8 cellular contexts compared by ENCODE assay signal in the genomic region with DNA sequence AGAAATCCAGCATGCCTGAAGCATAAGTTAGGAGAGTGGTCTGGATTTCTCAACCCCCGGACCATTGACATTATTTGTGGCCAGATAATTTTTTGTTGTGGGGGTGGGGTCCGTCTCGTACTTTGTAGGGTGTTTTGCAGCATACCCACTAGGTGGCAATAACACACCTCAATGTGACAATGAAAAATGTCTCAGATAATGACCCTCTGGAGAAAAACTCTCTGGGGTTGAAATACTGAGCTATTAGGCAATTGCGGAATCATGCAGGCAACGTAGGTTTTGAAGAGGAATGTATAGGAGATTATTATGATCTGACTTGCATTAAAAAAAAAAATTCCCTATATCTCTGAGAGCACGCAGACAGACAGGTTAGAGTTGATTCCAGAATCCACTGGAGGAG. TPM values are rescaled to one million over a fixed set of nuclear protein-coding genes. Genes with fewer than 3 reads are reported as not detected.
DNase-seq lines count a peak whose midpoint lies in the region; TF ChIP-seq lines count a peak whose summit lies in the region.

No MANE protein-coding gene starts in this region.

- DNase-seq in OCI-M1 (lab: John Stamatoyannopoulos, UW) (peak; percentile 77), kidney epithelial cell (ENCODE audit: low read depth) (no peak), testis (no peak), NCI-H1048 (lab: John Stamatoyannopoulos, UW) (no peak), stomach (no peak)
- no peak for DNase-seq in stimulated activated CD8-positive, alpha-beta memory T cell treated with anti-CD3 and anti-CD28 coated beads, Interleukin-4, amount 100 ng/mL, for 48 hours

- intact Hi-C loops in testis (cut with DNase I; ENCODE audit: low total_unique reads) (no loop called here), stomach (cut with DNase I; ENCODE audit: low total_unique reads) (no loop called here)

- TF ChIP-seq POLR2A in testis (IDR thresholded peaks at IDR 0.05) (no peak), stomach (IDR thresholded peaks at IDR 0.05) (no peak)

- H3K36me3 ChIP-seq in HEK293 (ENCODE audit: control insufficient read depth in 2 of 2, insufficient read depth in 1 of 2, low read length in 2 of 2) (no peaks in the 10 kb centered on the region), kidney epithelial cell (ENCODE audit: control insufficient read depth, insufficient read depth, low read length) (no peaks in the 10 kb centered on the region), testis (ENCODE audit: low read depth, missing control alignments) (no peaks in the 10 kb centered on the region), stomach (no peaks in the 10 kb centered on the region)

- TF ChIP-seq EP300 in stomach (IDR thresholded peaks at IDR 0.05): no peak

- no peaks in the 10 kb centered on the region for H3K9me3 ChIP-seq in HEK293 (ENCODE audit: control insufficient read depth, insufficient read depth, low read depth, low read length)
- H3K9me3 ChIP-seq in testis: no peaks in the 10 kb centered on the region
- peaks cover 0 to 17% (median 11%) of the 10 kb centered on the region in 4 donors for H3K9me3 ChIP-seq in stomach

- 57 to 58% methylated on average over 6 of the region's 6 CpGs for WGBS in testis, 2 donors
- WGBS in stomach, 5 donors: 34 to 45% (median 40%) methylated on average over 6 of the region's 6 CpGs

- H3K4me3 ChIP-seq in HEK293 (ENCODE audit: low read depth, low read length): no peak overlapping the region
- H3K4me3 ChIP-seq in kidney epithelial cell (ENCODE audit: low read depth, low read length): no peak overlapping the region
- H3K4me3 ChIP-seq in testis: no peak overlapping the region
- H3K4me3 ChIP-seq in stomach: no peak overlapping the region

- CTCF ChIA-PET in HEK293 (lab: Yijun Ruan, JAX): interaction anchor here (0.6 to 2.5 kb wide), 18 partner anchors 9 to 1553 kb away, joined by 3 to 9 read pairs (median 4); no protein-coding TSS in a partner anchor

- POLR2A ChIA-PET in HEK293 (lab: Yijun Ruan, JAX): no interaction called here

- H3K27me3 ChIP-seq in kidney epithelial cell (ENCODE audit: control insufficient read depth, insufficient read depth, low read length) (no peaks in the 10 kb centered on the region), testis (no peaks in the 10 kb centered on the region), stomach (peaks cover 0 to 8% (median 0%) of the 10 kb centered on the region in 3 donors)

- H3K27ac ChIP-seq in HEK293 (ENCODE audit: extremely low read depth, low read depth, low read length) (no peak overlapping the region), testis (no peak overlapping the region), stomach (no peak overlapping the region)

- no peaks in the 10 kb centered on the region for H3K4me1 ChIP-seq in HEK293 (ENCODE audit: control insufficient read depth, insufficient read depth, low read length)
- H3K4me1 ChIP-seq in testis: no peaks in the 10 kb centered on the region
- no peaks in the 10 kb centered on the region for H3K4me1 ChIP-seq in stomach

- TF ChIP-seq CTCF in GM12873 (IDR thresholded peaks at IDR 0.05; ENCODE audit: insufficient read depth, low read depth, low read length, missing control alignments) (peak; percentile 62), HEK293 (tag by site-specific recombination; IDR thresholded peaks at IDR 0.05) (no peak), kidney epithelial cell (IDR thresholded peaks at IDR 0.05; ENCODE audit: insufficient read depth, low read length, poor library complexity, severe bottlenecking) (peak; percentile 13), testis (IDR thresholded peaks at IDR 0.05) (no peak), stomach (IDR thresholded peaks at IDR 0.05) (no peak)

TF ChIP-seq in HEK293, 187 proteins besides CTCF, POLR2A, EP300 and RAD21:
- peak; percentile 60 for TF ChIP-seq ZNF654 (tag by site-specific recombination; IDR thresholded peaks at IDR 0.05; ENCODE audit: low read depth)
- TF ChIP-seq, protein P1, sequence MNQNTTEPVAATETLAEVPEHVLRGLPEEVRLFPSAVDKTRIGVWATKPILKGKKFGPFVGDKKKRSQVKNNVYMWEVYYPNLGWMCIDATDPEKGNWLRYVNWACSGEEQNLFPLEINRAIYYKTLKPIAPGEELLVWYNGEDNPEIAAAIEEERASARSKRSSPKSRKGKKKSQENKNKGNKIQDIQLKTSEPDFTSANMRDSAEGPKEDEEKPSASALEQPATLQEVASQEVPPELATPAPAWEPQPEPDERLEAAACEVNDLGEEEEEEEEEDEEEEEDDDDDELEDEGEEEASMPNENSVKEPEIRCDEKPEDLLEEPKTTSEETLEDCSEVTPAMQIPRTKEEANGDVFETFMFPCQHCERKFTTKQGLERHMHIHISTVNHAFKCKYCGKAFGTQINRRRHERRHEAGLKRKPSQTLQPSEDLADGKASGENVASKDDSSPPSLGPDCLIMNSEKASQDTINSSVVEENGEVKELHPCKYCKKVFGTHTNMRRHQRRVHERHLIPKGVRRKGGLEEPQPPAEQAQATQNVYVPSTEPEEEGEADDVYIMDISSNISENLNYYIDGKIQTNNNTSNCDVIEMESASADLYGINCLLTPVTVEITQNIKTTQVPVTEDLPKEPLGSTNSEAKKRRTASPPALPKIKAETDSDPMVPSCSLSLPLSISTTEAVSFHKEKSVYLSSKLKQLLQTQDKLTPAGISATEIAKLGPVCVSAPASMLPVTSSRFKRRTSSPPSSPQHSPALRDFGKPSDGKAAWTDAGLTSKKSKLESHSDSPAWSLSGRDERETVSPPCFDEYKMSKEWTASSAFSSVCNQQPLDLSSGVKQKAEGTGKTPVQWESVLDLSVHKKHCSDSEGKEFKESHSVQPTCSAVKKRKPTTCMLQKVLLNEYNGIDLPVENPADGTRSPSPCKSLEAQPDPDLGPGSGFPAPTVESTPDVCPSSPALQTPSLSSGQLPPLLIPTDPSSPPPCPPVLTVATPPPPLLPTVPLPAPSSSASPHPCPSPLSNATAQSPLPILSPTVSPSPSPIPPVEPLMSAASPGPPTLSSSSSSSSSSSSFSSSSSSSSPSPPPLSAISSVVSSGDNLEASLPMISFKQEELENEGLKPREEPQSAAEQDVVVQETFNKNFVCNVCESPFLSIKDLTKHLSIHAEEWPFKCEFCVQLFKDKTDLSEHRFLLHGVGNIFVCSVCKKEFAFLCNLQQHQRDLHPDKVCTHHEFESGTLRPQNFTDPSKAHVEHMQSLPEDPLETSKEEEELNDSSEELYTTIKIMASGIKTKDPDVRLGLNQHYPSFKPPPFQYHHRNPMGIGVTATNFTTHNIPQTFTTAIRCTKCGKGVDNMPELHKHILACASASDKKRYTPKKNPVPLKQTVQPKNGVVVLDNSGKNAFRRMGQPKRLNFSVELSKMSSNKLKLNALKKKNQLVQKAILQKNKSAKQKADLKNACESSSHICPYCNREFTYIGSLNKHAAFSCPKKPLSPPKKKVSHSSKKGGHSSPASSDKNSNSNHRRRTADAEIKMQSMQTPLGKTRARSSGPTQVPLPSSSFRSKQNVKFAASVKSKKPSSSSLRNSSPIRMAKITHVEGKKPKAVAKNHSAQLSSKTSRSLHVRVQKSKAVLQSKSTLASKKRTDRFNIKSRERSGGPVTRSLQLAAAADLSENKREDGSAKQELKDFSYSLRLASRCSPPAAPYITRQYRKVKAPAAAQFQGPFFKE (tag by site-specific recombination; IDR thresholded peaks at IDR 0.05; ENCODE audit: borderline replicate concordance): no peak
- TF ChIP-seq ZNF560 (tag by site-specific recombination; IDR thresholded peaks at IDR 0.05; ENCODE audit: borderline replicate concordance): no peak
- TF ChIP-seq, protein P2, sequence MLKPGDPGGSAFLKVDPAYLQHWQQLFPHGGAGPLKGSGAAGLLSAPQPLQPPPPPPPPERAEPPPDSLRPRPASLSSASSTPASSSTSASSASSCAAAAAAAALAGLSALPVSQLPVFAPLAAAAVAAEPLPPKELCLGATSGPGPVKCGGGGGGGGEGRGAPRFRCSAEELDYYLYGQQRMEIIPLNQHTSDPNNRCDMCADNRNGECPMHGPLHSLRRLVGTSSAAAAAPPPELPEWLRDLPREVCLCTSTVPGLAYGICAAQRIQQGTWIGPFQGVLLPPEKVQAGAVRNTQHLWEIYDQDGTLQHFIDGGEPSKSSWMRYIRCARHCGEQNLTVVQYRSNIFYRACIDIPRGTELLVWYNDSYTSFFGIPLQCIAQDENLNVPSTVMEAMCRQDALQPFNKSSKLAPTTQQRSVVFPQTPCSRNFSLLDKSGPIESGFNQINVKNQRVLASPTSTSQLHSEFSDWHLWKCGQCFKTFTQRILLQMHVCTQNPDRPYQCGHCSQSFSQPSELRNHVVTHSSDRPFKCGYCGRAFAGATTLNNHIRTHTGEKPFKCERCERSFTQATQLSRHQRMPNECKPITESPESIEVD (tag by site-specific recombination; IDR thresholded peaks at IDR 0.05): peak; percentile 66

RNA-seq across cellular contexts. Expression of a gene that starts 25.3 kb away (rescaled TPM):
- total RNA-seq in kidney epithelial cell (7.9 and 9.7 TPM in 2 replicates), testis (1 to 10 TPM; 5.5 to 9.7 TPM), stomach (10 to 100 TPM in 4 of 5 donors, 1 to 10 TPM in 1; 3.1 to 70.1 (median 20.1) TPM)
- polyA plus RNA-seq in testis (ENCODE audit: insufficient read depth, low read depth, low replicate concordance) (6.5 TPM), stomach (1 to 10 TPM; 2.6 to 3.8 (median 3.0) TPM)

Comparison
In these comparisons a context has a peak if more than half of its experiments do, and no peak if none do; other contexts are left out.
1. CTCF ChIP-seq: peak in GM12873 (single experiment) and kidney epithelial cell (single experiment); none in HEK293 (single experiment), testis (0 of 3) and stomach (0 of 7).